Comparison of ENCODE assay signal across 1 cellular context in the genomic region with DNA sequence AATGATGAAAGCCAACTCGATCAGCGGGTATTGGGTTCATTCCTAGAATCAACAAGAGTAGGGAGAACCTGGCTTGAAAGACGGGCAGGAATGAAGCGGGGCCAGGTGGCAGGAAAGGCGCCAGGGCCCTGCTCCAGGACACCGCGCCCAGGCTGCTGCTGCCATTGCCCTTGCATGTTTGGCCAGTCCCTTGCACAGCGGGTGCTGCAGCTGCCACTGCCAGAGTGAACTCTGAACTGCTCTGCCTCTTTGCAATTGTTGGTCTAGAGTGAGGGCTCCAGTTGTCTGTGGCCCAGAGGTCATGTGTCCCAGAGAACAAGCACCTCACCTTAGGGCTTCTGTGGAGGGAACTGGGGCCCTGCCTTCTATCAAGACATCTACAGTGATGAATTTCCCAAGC.
TF ChIP-seq lines count a peak whose summit lies in the region.

No MANE protein-coding gene starts in this region.

TF ChIP-seq in HepG2, 621 proteins besides CTCF, POLR2A, EP300 and RAD21 (continued from another document):
- TF ChIP-seq ARID4A (CRISPR knock-in tag; IDR thresholded peaks at IDR 0.05; ENCODE audit: borderline replicate concordance) = peak; percentile 68; the same call in 1 of the 2 replicates
- TF ChIP-seq, protein P1, sequence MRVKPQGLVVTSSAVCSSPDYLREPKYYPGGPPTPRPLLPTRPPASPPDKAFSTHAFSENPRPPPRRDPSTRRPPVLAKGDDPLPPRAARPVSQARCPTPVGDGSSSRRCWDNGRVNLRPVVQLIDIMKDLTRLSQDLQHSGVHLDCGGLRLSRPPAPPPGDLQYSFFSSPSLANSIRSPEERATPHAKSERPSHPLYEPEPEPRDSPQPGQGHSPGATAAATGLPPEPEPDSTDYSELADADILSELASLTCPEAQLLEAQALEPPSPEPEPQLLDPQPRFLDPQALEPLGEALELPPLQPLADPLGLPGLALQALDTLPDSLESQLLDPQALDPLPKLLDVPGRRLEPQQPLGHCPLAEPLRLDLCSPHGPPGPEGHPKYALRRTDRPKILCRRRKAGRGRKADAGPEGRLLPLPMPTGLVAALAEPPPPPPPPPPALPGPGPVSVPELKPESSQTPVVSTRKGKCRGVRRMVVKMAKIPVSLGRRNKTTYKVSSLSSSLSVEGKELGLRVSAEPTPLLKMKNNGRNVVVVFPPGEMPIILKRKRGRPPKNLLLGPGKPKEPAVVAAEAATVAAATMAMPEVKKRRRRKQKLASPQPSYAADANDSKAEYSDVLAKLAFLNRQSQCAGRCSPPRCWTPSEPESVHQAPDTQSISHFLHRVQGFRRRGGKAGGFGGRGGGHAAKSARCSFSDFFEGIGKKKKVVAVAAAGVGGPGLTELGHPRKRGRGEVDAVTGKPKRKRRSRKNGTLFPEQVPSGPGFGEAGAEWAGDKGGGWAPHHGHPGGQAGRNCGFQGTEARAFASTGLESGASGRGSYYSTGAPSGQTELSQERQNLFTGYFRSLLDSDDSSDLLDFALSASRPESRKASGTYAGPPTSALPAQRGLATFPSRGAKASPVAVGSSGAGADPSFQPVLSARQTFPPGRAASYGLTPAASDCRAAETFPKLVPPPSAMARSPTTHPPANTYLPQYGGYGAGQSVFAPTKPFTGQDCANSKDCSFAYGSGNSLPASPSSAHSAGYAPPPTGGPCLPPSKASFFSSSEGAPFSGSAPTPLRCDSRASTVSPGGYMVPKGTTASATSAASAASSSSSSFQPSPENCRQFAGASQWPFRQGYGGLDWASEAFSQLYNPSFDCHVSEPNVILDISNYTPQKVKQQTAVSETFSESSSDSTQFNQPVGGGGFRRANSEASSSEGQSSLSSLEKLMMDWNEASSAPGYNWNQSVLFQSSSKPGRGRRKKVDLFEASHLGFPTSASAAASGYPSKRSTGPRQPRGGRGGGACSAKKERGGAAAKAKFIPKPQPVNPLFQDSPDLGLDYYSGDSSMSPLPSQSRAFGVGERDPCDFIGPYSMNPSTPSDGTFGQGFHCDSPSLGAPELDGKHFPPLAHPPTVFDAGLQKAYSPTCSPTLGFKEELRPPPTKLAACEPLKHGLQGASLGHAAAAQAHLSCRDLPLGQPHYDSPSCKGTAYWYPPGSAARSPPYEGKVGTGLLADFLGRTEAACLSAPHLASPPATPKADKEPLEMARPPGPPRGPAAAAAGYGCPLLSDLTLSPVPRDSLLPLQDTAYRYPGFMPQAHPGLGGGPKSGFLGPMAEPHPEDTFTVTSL (CRISPR knock-in tag; IDR thresholded peaks at IDR 0.05; ENCODE audit: borderline replicate concordance) = peak; percentile 76; the same call in 1 of the 2 replicates
- no peak for TF ChIP-seq ZNF878 (CRISPR knock-in tag; IDR thresholded peaks at IDR 0.05)
- TF ChIP-seq ADNP (CRISPR knock-in tag; IDR thresholded peaks at IDR 0.05) = no peak
- TF ChIP-seq, protein P2, sequence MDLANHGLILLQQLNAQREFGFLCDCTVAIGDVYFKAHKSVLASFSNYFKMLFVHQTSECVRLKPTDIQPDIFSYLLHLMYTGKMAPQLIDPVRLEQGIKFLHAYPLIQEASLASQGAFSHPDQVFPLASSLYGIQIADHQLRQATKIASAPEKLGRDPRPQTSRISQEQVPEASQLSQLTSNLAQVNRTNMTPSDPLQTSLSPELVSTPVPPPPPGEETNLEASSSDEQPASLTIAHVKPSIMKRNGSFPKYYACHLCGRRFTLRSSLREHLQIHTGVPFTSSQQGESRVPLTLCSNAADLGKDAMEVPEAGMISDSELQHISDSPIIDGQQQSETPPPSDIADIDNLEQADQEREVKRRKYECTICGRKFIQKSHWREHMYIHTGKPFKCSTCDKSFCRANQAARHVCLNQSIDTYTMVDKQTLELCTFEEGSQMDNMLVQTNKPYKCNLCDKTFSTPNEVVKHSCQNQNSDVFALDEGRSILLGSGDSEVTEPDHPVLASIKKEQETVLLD (CRISPR knock-in tag; IDR thresholded peaks at IDR 0.05; ENCODE audit: low read depth) = no peak
- TF ChIP-seq ZNF674 (CRISPR knock-in tag; IDR thresholded peaks at IDR 0.05; ENCODE audit: low read depth) = no peak
- TF ChIP-seq, protein P3, sequence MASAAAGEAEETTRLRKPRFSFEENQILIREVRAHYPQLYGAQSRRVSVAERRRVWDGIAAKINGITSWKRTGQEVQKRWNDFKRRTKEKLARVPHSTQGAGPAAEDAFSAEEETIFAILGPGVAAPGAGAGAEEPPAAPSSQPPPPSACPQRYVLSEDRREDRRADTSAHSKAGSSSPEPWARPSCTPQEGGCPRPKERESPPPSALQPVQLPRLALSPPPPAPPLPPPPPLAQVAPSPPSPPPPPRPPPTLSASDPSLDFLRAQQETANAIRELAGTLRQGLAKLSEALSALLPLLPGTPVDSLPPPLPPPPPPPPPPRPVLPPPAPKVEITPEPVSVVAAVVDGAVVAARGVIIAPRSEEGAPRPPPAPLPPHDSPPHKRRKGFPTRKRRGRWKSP (CRISPR knock-in tag; IDR thresholded peaks at IDR 0.05) = peak; percentile 60; the same call in 1 of the 2 replicates
- peak; percentile 82 for TF ChIP-seq PHF21A (CRISPR knock-in tag; IDR thresholded peaks at IDR 0.05)
- no peak for TF ChIP-seq FOXK2 (IDR thresholded peaks at IDR 0.05)
- TF ChIP-seq ZXDC (CRISPR knock-in tag; IDR thresholded peaks at IDR 0.05) = no peak
- peak; percentile 77; the same call in 1 of the 2 replicates for TF ChIP-seq IKZF5 (CRISPR knock-in tag; IDR thresholded peaks at IDR 0.05)
- TF ChIP-seq, protein P4, sequence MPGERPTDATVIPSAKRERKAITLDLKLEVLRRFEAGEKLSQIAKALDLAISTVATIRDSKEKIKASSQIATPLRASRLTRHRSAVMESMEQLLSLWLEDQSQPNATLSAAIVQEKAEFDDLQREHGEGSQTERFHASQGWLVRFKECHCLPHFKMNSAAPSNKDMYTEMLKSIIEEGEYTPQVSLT (CRISPR knock-in tag; IDR thresholded peaks at IDR 0.05; ENCODE audit: borderline replicate concordance, low read depth) = no peak
- TF ChIP-seq KLF11 (CRISPR knock-in tag; IDR thresholded peaks at IDR 0.05) = no peak
